11 cellular contexts compared by ENCODE assay signal in the genomic region with DNA sequence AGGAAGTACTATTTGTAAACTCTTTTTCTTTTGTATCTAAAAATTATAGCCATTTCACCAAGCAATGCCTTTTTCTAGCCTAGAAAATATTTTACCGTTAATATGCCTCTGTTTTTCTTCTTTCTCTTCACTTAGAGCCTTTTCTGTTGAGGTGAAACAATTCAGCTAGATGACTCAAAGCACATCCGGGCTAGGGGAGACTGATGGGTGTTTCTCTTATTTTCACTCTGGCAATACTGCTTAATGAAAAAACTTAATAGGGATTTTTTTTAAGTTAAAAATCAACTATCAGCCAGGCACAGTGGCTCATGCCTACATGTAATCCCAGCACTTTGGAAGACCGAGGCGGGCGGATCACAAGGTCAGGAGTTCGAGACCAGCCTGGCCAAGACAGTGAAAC.
DNase-seq lines count a peak whose midpoint lies in the region; ATAC-seq, FAIRE-seq and TF ChIP-seq lines count a peak whose summit lies in the region.
"Had no signal": no experiment of that assay in that cellular context is flagged by ENCODE, and none has a peak within 500 bp of the region (broad histone marks: within the 10 kb centered on the region; RNA-seq: fewer than 3 reads in every experiment).

No MANE protein-coding gene starts in this region.

- peak overlapping the region; percentile 94 for H3K4me3 Mint-ChIP-seq in activated CD4-positive, alpha-beta memory T cell treated with anti-CD3 and anti-CD28 coated beads for 36 hours

- peak overlapping the region; percentile 95 for H3K27ac Mint-ChIP-seq in activated CD4-positive, alpha-beta memory T cell treated with anti-CD3 and anti-CD28 coated beads for 36 hours

- TF ChIP-seq POLR2A in erythroblast (IDR thresholded peaks at IDR 0.05; ENCODE audit: low read length) (no peak), thyroid gland (IDR thresholded peaks at IDR 0.05) (no peak)

- POLR2A ChIA-PET in activated CD4-positive, alpha-beta memory T cell treated with anti-CD3 and anti-CD28 coated beads for 36 hours (lab: Charles Lee), result interaction anchor here (1.0 kb wide), 1 partner anchor 27 kb away, joined by 3 read pairs; no protein-coding TSS in a partner anchor

- peak overlapping the region; percentile 79 for H3K27ac ChIP-seq in BLaER1
- no peak overlapping the region for H3K27ac ChIP-seq in kidney (ENCODE audit: low read depth in 2 of 2, low read length in 2 of 2)
- H3K27ac ChIP-seq in thyroid gland, result no peak overlapping the region
- H3K27ac ChIP-seq: C4-2B, SJSA1 had no signal

- H3K4me1 ChIP-seq in BLaER1 (peaks cover 28% of the 10 kb centered on the region), kidney (ENCODE audit: control insufficient read depth in 1 of 2, insufficient read depth in 1 of 2, low read depth in 1 of 2, low read length in 2 of 2) (peaks cover 0 to 2% of the 10 kb centered on the region in 2 donors), thyroid gland (peaks cover 0 to 14% of the 10 kb centered on the region in 2 donors)
- H3K4me1 ChIP-seq: SJSA1 had no signal

- H3K27me3 ChIP-seq in BLaER1, result no peaks in the 10 kb centered on the region
- no peaks in the 10 kb centered on the region for H3K27me3 ChIP-seq in thyroid gland
- H3K27me3 ChIP-seq: SJSA1 had no signal

- H3K4me2 ChIP-seq in BLaER1, result peak overlapping the region; percentile 90

- intact Hi-C loops in activated CD4-positive, alpha-beta memory T cell treated with anti-CD3 and anti-CD28 coated beads for 36 hours (cut with micrococcal nuclease), result loop anchor here (1.0 to 2.0 kb wide), 3 partner anchors 23 to 61 kb away; no protein-coding TSS in a partner anchor
- intact Hi-C loops in kidney (cut with DNase I) (no loop called here), thyroid gland (cut with DNase I) (no loop called here)

- H4K20me1 ChIP-seq in BLaER1, result peaks cover 15% of the 10 kb centered on the region; the same call in 1 of the 2 replicates

- peaks cover 6% of the 10 kb centered on the region for H3K36me3 Mint-ChIP-seq in activated CD4-positive, alpha-beta memory T cell treated with anti-CD3 and anti-CD28 coated beads for 36 hours

- TF ChIP-seq CTCF in kidney (IDR thresholded peaks at IDR 0.05; ENCODE audit: borderline replicate concordance, extremely low read depth, insufficient read depth) (no peak), thyroid gland (IDR thresholded peaks at IDR 0.05) (no peak)

- peak; percentile 36 for ATAC-seq in HG03135 (IDR thresholded peaks at IDR 0.05; ENCODE audit: unreplicated experiment)

- H3K36me3 ChIP-seq in BLaER1 (peaks cover 20% of the 10 kb centered on the region), kidney (ENCODE audit: control insufficient read depth in 1 of 2, insufficient read depth in 2 of 2, low read length in 2 of 2) (no peaks in the 10 kb centered on the region), thyroid gland (no peaks in the 10 kb centered on the region)

- no peak for FAIRE-seq in kidney (lab: Jason Lieb, UNC)
- FAIRE-seq: bronchial epithelial cell had no signal

- H3K9ac ChIP-seq in BLaER1 (peak overlapping the region; percentile 76), kidney (ENCODE audit: low read length in 2 of 2) (no peak overlapping the region)

- H3K9me3 ChIP-seq in BLaER1, result no peaks in the 10 kb centered on the region
- H3K9me3 ChIP-seq in kidney (ENCODE audit: control insufficient read depth in 1 of 2, low read length in 2 of 2), result no peaks in the 10 kb centered on the region
- H3K9me3 ChIP-seq in thyroid gland, result no peaks in the 10 kb centered on the region
- H3K9me3 ChIP-seq: SJSA1 had no signal

- WGBS in thyroid gland, 2 donors, result 89% methylated on average over 6 of the region's 6 CpGs

- H3K4me3 ChIP-seq in BLaER1, result peak overlapping the region; percentile 70; the same call in 1 of the 2 replicates
- H3K4me3 ChIP-seq in kidney (ENCODE audit: low read length in 2 of 2), result no peak overlapping the region
- no peak overlapping the region for H3K4me3 ChIP-seq in thyroid gland (replicated peaks in 1 of 3)
- H3K4me3 ChIP-seq: SJSA1 had no signal

- CTCF ChIA-PET in activated CD4-positive, alpha-beta memory T cell treated with anti-CD3 and anti-CD28 coated beads for 36 hours (lab: Charles Lee), result interaction anchor here (0.8 to 3.0 kb wide), 3 partner anchors 14 to 27 kb away, joined by 3 to 16 read pairs (median 9); no protein-coding TSS in a partner anchor

- H3K27me3 Mint-ChIP-seq in activated CD4-positive, alpha-beta memory T cell treated with anti-CD3 and anti-CD28 coated beads for 36 hours, result no peaks in the 10 kb centered on the region

- no peaks in the 10 kb centered on the region for H3K9me3 Mint-ChIP-seq in activated CD4-positive, alpha-beta memory T cell treated with anti-CD3 and anti-CD28 coated beads for 36 hours

- peak; percentile 41 for DNase-seq in activated CD4-positive, alpha-beta memory T cell treated with anti-CD3 and anti-CD28 coated beads for 36 hours
- DNase-seq in kidney tubule cell (ENCODE audit: low spot score) (peak; percentile 11), NCI-H82 treated with DMSO at 0.1 percent for 48 hours (lab: John Stamatoyannopoulos, UW; ENCODE audit: unreplicated experiment) (no peak), erythroblast (lab: John Stamatoyannopoulos, UW) (no peak), kidney (no peak), thyroid gland (no peak)

- H3K4me1 Mint-ChIP-seq in activated CD4-positive, alpha-beta memory T cell treated with anti-CD3 and anti-CD28 coated beads for 36 hours (ENCODE audit: low read depth), result peaks cover 61% of the 10 kb centered on the region

Comparison
In these comparisons a context has a peak if more than half of its experiments do, and no peak if none do; other contexts are left out.
1. DNase-seq: peak in activated CD4-positive, alpha-beta memory T cell treated with anti-CD3 and anti-CD28 coated beads for 36 hours (single experiment) and kidney tubule cell (single experiment); none in NCI-H82 treated with DMSO at 0.1 percent for 48 hours (single experiment), erythroblast (0 of 2), kidney (single experiment) and thyroid gland (0 of 2).